Comparison of ENCODE assay signal across 13 cellular contexts in the genomic region with DNA sequence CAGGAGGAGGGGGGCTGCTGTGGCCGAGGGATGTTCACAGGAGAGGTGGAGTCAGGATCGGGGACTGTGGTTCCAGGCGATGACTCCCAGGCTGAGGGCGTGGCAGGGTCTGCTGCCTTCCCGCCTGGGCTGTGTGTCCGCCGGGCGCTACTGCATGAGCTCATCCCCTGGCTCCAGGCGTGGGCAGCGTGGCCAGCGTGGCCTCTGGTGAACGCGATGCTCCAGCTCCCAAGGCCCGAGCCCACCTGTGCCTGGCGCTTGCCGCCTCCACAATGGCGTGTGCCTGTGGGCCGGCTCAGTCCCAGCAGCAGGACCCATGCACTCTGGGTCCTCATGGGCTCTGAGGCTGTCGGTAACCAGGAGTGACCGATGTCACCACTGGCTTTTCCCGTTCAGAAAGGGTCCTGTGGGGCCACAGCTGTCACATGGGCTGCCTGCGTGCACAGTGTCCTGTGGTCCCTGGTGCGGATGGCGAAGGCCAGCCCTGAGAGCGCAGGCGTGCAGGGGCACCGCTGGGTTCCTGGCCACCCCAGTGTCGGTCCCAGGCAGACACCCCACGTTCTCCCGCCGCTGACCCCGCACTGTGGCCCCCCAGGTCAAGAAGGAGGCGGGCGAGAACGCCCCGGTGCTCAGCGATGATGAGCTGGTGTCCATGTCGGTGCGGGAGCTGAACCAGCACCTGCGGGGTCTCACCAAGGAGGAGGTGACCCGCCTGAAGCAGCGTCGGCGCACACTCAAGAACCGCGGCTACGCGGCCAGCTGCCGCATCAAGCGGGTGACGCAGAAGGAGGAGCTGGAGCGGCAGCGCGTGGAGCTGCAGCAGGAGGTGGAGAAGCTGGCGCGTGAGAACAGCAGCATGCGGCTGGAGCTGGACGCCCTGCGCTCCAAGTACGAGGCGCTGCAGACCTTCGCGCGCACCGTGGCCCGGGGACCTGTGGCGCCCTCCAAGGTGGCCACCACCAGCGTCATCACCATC. TPM values are rescaled to one million over a fixed set of nuclear protein-coding genes. Genes with fewer than 3 reads are reported as not detected.
DNase-seq lines count a peak whose midpoint lies in the region; FAIRE-seq and TF ChIP-seq lines count a peak whose summit lies in the region.
"Had no signal": no experiment of that assay in that cellular context is flagged by ENCODE, and none has a peak within 500 bp of the region (broad histone marks: within the 10 kb centered on the region; RNA-seq: fewer than 3 reads in every experiment).

No MANE protein-coding gene starts in this region.

- H3K9ac ChIP-seq in rectal smooth muscle tissue (ENCODE audit: low read length) = no peak overlapping the region

- TF ChIP-seq CTCF in HEK293 (tag by site-specific recombination; IDR thresholded peaks at IDR 0.05) (no peak), esophagus squamous epithelium (IDR thresholded peaks at IDR 0.05) (no peak)

- no peak for TF ChIP-seq POLR2A in esophagus squamous epithelium (IDR thresholded peaks at IDR 0.05)
- TF ChIP-seq POLR2A in GM12892 (IDR thresholded peaks at IDR 0.05; ENCODE audit: low read depth, low read length) = no peak; the same call in 1 of the 2 replicates

- H3K4me1 ChIP-seq in HEK293 (ENCODE audit: control insufficient read depth, insufficient read depth, low read length) (peaks cover 14% of the 10 kb centered on the region; the same call in 1 of the 2 replicates), esophagus squamous epithelium (peaks cover 36 to 61% (median 37%) of the 10 kb centered on the region in 3 donors), rectal smooth muscle tissue (ENCODE audit: control insufficient read depth, insufficient read depth, low read length) (peaks cover 14% of the 10 kb centered on the region)

- CTCF ChIA-PET in HEK293 (lab: Yijun Ruan, JAX) = interaction anchor here (0.6 to 4.7 kb wide), 3 partner anchors 16 to 452 kb away, joined by 3 to 23 read pairs (median 3); a partner anchor contains a TSS

- H3K9me3 ChIP-seq in HEK293 (ENCODE audit: control insufficient read depth, insufficient read depth, low read depth, low read length) (no peaks in the 10 kb centered on the region), esophagus squamous epithelium (no peaks in the 10 kb centered on the region)

- H3K27me3 ChIP-seq in esophagus squamous epithelium (no peaks in the 10 kb centered on the region), rectal smooth muscle tissue (ENCODE audit: control insufficient read depth, insufficient read depth, low read length) (no peaks in the 10 kb centered on the region)

- H3K4me3 ChIP-seq in HEK293 (ENCODE audit: low read depth, low read length) (no peak overlapping the region), esophagus squamous epithelium (no peak overlapping the region), rectal smooth muscle tissue (ENCODE audit: low read length) (no peak overlapping the region)

- no peak for DNase-seq in esophagus squamous epithelium (lab: John Stamatoyannopoulos, UW)
- DNase-seq in SKM-1 treated with dmso at 0.1 percent for 144 hours (lab: John Stamatoyannopoulos, UW; ENCODE audit: unreplicated experiment) = no peak
- DNase-seq in H4 (ENCODE audit: low spot score) = no peak
- DNase-seq in GM12892 (ENCODE audit: insufficient read length) = no peak
- DNase-seq: activated CD4-positive, alpha-beta T cell treated with anti-CD3 and anti-CD28 coated beads for 36 hours; activated naive CD8-positive, alpha-beta T cell treated with anti-CD3 and anti-CD28 coated beads, Interleukin-2, amount 10 ng/mL, durations not matched to agents 7 days and 5 days; CD8-positive, alpha-beta memory T cell; left cardiac atrium; NCI-H2171; SIG-M5 had no signal

- FAIRE-seq in GM12892 (lab: Jason Lieb, UNC) = no peak

- WGBS in esophagus squamous epithelium, 2 donors = 85 to 96% methylated on average over 9 to 28 of the region's 68 CpGs

- intact Hi-C loops in esophagus squamous epithelium (cut with DNase I) = no loop called here

- H3K27ac ChIP-seq in HEK293 (ENCODE audit: extremely low read depth, low read depth, low read length) = no peak overlapping the region
- peak overlapping the region in 3 of 4 donors; percentile 96 to 99 (median 97) for H3K27ac ChIP-seq in esophagus squamous epithelium
- H3K27ac ChIP-seq in rectal smooth muscle tissue (ENCODE audit: low read depth, low read length) = peak overlapping the region; percentile 99

- H3K36me3 ChIP-seq in HEK293 (ENCODE audit: control insufficient read depth in 2 of 2, insufficient read depth in 1 of 2, low read length in 2 of 2) (peaks cover 0 to 22% of the 10 kb centered on the region in 2 experiments; a peak in 1 of 3 replicates), esophagus squamous epithelium (peaks cover 27 to 75% (median 28%) of the 10 kb centered on the region in 3 donors), rectal smooth muscle tissue (ENCODE audit: control insufficient read depth, insufficient read depth, low read length) (peaks cover 18% of the 10 kb centered on the region)

- POLR2A ChIA-PET in HEK293 (lab: Yijun Ruan, JAX) = interaction anchor here (0.6 to 6.8 kb wide), 2 partner anchors 11 to 16 kb away, joined by 4 to 40 read pairs; a partner anchor contains a TSS

TF ChIP-seq in HEK293, 187 proteins besides CTCF, POLR2A, EP300 and RAD21:
- TF ChIP-seq ZNF76 (tag by site-specific recombination; IDR thresholded peaks at IDR 0.05; ENCODE audit: borderline replicate concordance, low read depth) (no peak), ZFHX2 (tag by site-specific recombination; conservative IDR thresholded peaks at IDR 0.05) (0 out of 2 replicates have a peak, but pooled peaks have one; percentile 9), KLF1 (tag by site-specific recombination; IDR thresholded peaks at IDR 0.05) (peak; percentile 36; the same call in 1 of the 2 replicates)
- TF ChIP-seq, protein P1, sequence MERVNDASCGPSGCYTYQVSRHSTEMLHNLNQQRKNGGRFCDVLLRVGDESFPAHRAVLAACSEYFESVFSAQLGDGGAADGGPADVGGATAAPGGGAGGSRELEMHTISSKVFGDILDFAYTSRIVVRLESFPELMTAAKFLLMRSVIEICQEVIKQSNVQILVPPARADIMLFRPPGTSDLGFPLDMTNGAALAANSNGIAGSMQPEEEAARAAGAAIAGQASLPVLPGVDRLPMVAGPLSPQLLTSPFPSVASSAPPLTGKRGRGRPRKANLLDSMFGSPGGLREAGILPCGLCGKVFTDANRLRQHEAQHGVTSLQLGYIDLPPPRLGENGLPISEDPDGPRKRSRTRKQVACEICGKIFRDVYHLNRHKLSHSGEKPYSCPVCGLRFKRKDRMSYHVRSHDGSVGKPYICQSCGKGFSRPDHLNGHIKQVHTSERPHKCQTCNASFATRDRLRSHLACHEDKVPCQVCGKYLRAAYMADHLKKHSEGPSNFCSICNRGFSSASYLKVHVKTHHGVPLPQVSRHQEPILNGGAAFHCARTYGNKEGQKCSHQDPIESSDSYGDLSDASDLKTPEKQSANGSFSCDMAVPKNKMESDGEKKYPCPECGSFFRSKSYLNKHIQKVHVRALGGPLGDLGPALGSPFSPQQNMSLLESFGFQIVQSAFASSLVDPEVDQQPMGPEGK (tag by site-specific recombination; IDR thresholded peaks at IDR 0.05) = no peak

RNA-seq across cellular contexts. Expression of a gene that starts 9.1 kb away (rescaled TPM):
- total RNA-seq in esophagus squamous epithelium = 10 to 100 TPM; 11.3 to 26.9 (median 18.9) TPM
- total RNA-seq in H4 (2014; rRNA removed; shearing (Covaris generic)) = 13.2 and 16.9 TPM in 2 replicates
- 2.2 TPM for polyA plus RNA-seq in GM12892 (2012; ENCODE audit: missing spikeins)

RNA-seq across cellular contexts. Expression of a gene that starts 16.4 kb away (rescaled TPM):
- total RNA-seq in esophagus squamous epithelium = 100 to 1,000 TPM in 2 of 4 donors, 10 to 100 TPM in 2; 56.7 to 204 (median 98.9) TPM
- total RNA-seq in H4 (2014; rRNA removed; shearing (Covaris generic)) = 2.3 and 4.4 TPM in 2 replicates
- 0.13 TPM for polyA plus RNA-seq in GM12892 (2012; ENCODE audit: missing spikeins)
- total RNA-seq: activated naive CD8-positive, alpha-beta T cell treated with anti-CD3 and anti-CD28 coated beads, Interleukin-2, amount 10 ng/mL, durations not matched to agents 7 days and 5 days; CD8-positive, alpha-beta memory T cell; pulmonary artery endothelial cell had no signal
- polyA plus RNA-seq: CD8-positive, alpha-beta memory T cell had no signal

RNA-seq across cellular contexts. Expression of a gene that starts 30.2 kb away (rescaled TPM):
- total RNA-seq in esophagus squamous epithelium = 10 to 100 TPM; 44.5 to 63.6 (median 47.4) TPM
- 99.6 and 126 TPM in 2 replicates for total RNA-seq in H4 (2014; rRNA removed; shearing (Covaris generic))
- polyA plus RNA-seq in GM12892 (2012; ENCODE audit: missing spikeins) = 51.5 TPM

RNA-seq across cellular contexts. Expression of a gene that starts 35.4 kb away (rescaled TPM):
- 10 to 100 TPM; 27.8 to 45.3 (median 36.6) TPM for total RNA-seq in esophagus squamous epithelium
- 32.7 and 34.1 TPM in 2 replicates for total RNA-seq in H4 (2014; rRNA removed; shearing (Covaris generic))
- polyA plus RNA-seq in GM12892 (2012; ENCODE audit: missing spikeins) = 16.6 TPM

Comparison
In these comparisons a context has a peak if more than half of its experiments do, and no peak if none do; other contexts are left out.
1. RNA of a gene that starts 16.4 kb away (total RNA-seq): 56.7 to 204 TPM in esophagus squamous epithelium; 2.3 to 4.4 TPM in H4; every median in the first group is over 10 times any median in the second.